In genomic region chr5:77974576-77974975, GRCh38 we compare ENCODE assay signal across 34 cellular contexts.
DNase-seq lines count a peak whose midpoint lies in the region; ATAC-seq, FAIRE-seq and TF ChIP-seq lines count a peak whose summit lies in the region.
"Had no signal": no experiment of that assay in that cellular context is flagged by ENCODE, and none has a peak within 500 bp of the region (broad histone marks: within the 10 kb centered on the region; RNA-seq: fewer than 3 reads in every experiment).

No MANE protein-coding gene starts in this region.

- H3K27me3 ChIP-seq in heart left ventricle, result peaks cover 13 to 69% (median 36%) of the 10 kb centered on the region in 9 donors

- ATAC-seq in A549 (no peak), heart left ventricle (no peak)
- ATAC-seq: CD8-positive, alpha-beta T cell had no signal

- H3K4me3 ChIP-seq in A549 (no peak overlapping the region), HEK293 (ENCODE audit: low read depth, low read length) (no peak overlapping the region), heart left ventricle (no peak overlapping the region)
- H3K4me3 ChIP-seq: BLaER1; BLaER1 treated with 17β-estradiol and CSF1 and Interleukin-3, amounts not matched to agents 10 nM and 100 nM had no signal

- no peak for TF ChIP-seq CTCF in A549 (IDR thresholded peaks at IDR 0.05)
- TF ChIP-seq CTCF in HEK293 (tag by site-specific recombination; IDR thresholded peaks at IDR 0.05), result no peak
- TF ChIP-seq CTCF in heart left ventricle (IDR thresholded peaks at IDR 0.05), result no peak

- intact Hi-C loops in heart left ventricle (cut with DNase I), result no loop called here

- H3K27ac ChIP-seq in A549 (no peak overlapping the region), HEK293 (ENCODE audit: extremely low read depth, low read depth, low read length) (no peak overlapping the region), heart left ventricle (no peak overlapping the region)
- H3K27ac ChIP-seq: 22Rv1; BLaER1; BLaER1 treated with 17β-estradiol and CSF1 and Interleukin-3, amounts not matched to agents 10 nM and 100 nM; C4-2B had no signal

- H3K9me3 ChIP-seq in A549, result no peaks in the 10 kb centered on the region
- no peaks in the 10 kb centered on the region for H3K9me3 ChIP-seq in HEK293 (ENCODE audit: control insufficient read depth, insufficient read depth, low read depth, low read length)
- H3K9me3 ChIP-seq in heart left ventricle, result peaks cover 0 to 2% (median 0%) of the 10 kb centered on the region in 12 donors
- H3K9me3 ChIP-seq: BE2C, Caco-2 had no signal

- POLR2A ChIA-PET in A549 (lab: Yijun Ruan, JAX) (no interaction called here), HEK293 (lab: Yijun Ruan, JAX) (interaction anchor here (0.5 kb wide), 1 partner anchor 11 kb away, joined by 5 read pairs; no protein-coding TSS in a partner anchor)

- no peak for TF ChIP-seq RAD21 in A549 (conservative IDR thresholded peaks at IDR 0.05 in 1 of 2, IDR thresholded peaks at IDR 0.05 in 1 of 2)

- CTCF ChIA-PET in A549 (lab: Yijun Ruan, JAX), result interaction anchor here (0.6 to 1.3 kb wide), 3 partner anchors 11 to 319 kb away, joined by 3 read pairs; no protein-coding TSS in a partner anchor
- CTCF ChIA-PET in HEK293 (lab: Yijun Ruan, JAX), result no interaction called here

- FAIRE-seq in A549 (lab: Jason Lieb, UNC), result peak; percentile 51
- FAIRE-seq in GM12891 (lab: Jason Lieb, UNC), result peak; percentile 35
- FAIRE-seq in GM12892 (lab: Jason Lieb, UNC), result peak; percentile 5
- FAIRE-seq in GM19239 (lab: Jason Lieb, UNC), result no peak
- FAIRE-seq: A204.1, D721Med had no signal

- TF ChIP-seq EP300 in A549 (IDR thresholded peaks at IDR 0.05), result no peak

- no peak for DNase-seq in A549 (ENCODE audit: low read depth in 1 of 2, low spot score in 1 of 2)
- no peak for DNase-seq in GM12891 (ENCODE audit: insufficient read length, low spot score)
- no peak for DNase-seq in GM12892 (ENCODE audit: insufficient read length)
- no peak for DNase-seq in heart left ventricle
- DNase-seq in RPMI8226, result no peak
- no peak for DNase-seq in activated T-cell treated with anti-CD3 and anti-CD28 coated beads, Interleukin-2, amount 50 U/mL, for 1 hour
- no peak for DNase-seq in GM19239 (ENCODE audit: insufficient read length, low spot score)
- DNase-seq: 8988T; ACHN; AML-193; BE2C; C1 segment of cervical spinal cord; Caco-2; Calu3; CD4-positive, alpha-beta memory T cell; CD4-positive, alpha-beta T cell; CD4-positive, CD25-positive, alpha-beta regulatory T cell; CD8-positive, alpha-beta memory T cell; CD8-positive, alpha-beta T cell; COR-L47; DMS 273 treated with DMSO at 0.1 percent for 48 hours; DMS153; DMS53; DMS79; DMS79 treated with DMSO at 0.1 percent for 48 hours; DND-41; EL had no signal

- H3K36me3 ChIP-seq in HEK293 (ENCODE audit: control insufficient read depth in 2 of 2, insufficient read depth in 1 of 2, low read length in 2 of 2) (no peaks in the 10 kb centered on the region), heart left ventricle (no peaks in the 10 kb centered on the region)
- H3K36me3 ChIP-seq: BE2C; BLaER1; BLaER1 treated with 17β-estradiol and CSF1 and Interleukin-3, amounts not matched to agents 10 nM and 100 nM had no signal

- no peak overlapping the region for H3K4me2 ChIP-seq in A549
- H3K4me2 ChIP-seq: BLaER1; BLaER1 treated with 17β-estradiol and CSF1 and Interleukin-3, amounts not matched to agents 10 nM and 100 nM had no signal

- TF ChIP-seq POLR2A in A549 (IDR thresholded peaks at IDR 0.05; ENCODE audit: low read length) (no peak), GM12891 (IDR thresholded peaks at IDR 0.05; ENCODE audit: low read depth, low read length) (no peak), GM12892 (IDR thresholded peaks at IDR 0.05; ENCODE audit: low read depth, low read length) (no peak), heart left ventricle (IDR thresholded peaks at IDR 0.05) (no peak)

- H3K4me1 ChIP-seq in A549, result peaks cover 3% of the 10 kb centered on the region; the same call in 2 of the 3 replicates
- H3K4me1 ChIP-seq in HEK293 (ENCODE audit: control insufficient read depth, insufficient read depth, low read length), result no peaks in the 10 kb centered on the region
- H3K4me1 ChIP-seq in heart left ventricle, result peaks cover 0 to 20% (median 14%) of the 10 kb centered on the region in 12 donors
- H3K4me1 ChIP-seq: Caco-2 had no signal

TF ChIP-seq in A549, 52 proteins besides CTCF, POLR2A, EP300 and RAD21 (continues in another document):
- TF ChIP-seq RARB (CRISPR knock-in tag; IDR thresholded peaks at IDR 0.05) (no peak), PBX3 (IDR thresholded peaks at IDR 0.05) (no peak), NPAS2 (CRISPR knock-in tag; IDR thresholded peaks at IDR 0.05; ENCODE audit: borderline replicate concordance) (no peak), ELK1 (IDR thresholded peaks at IDR 0.05; ENCODE audit: low read depth, low read length) (no peak), HDAC2 (IDR thresholded peaks at IDR 0.05) (no peak)

TF ChIP-seq in GM12891, 5 proteins besides CTCF, POLR2A, EP300 and RAD21:
- no peak for TF ChIP-seq POLR2AphosphoS5 (IDR thresholded peaks at IDR 0.05; ENCODE audit: low read depth, low read length)
- TF ChIP-seq TAF1 (IDR thresholded peaks at IDR 0.05; ENCODE audit: low read depth, low read length), result no peak
- TF ChIP-seq PAX5 (IDR thresholded peaks at IDR 0.05; ENCODE audit: insufficient read depth, low read length, severe bottlenecking), result no peak
- TF ChIP-seq SPI1 (IDR thresholded peaks at IDR 0.05; ENCODE audit: low read depth, low read length), result no peak
- no peak for TF ChIP-seq POU2F2 (IDR thresholded peaks at IDR 0.05; ENCODE audit: low read depth, low read length)
TF ChIP-seq in GM12891: peak in this region for 0.

TF ChIP-seq in HEK293, 187 proteins besides CTCF, POLR2A, EP300 and RAD21:
- TF ChIP-seq ZBTB20 (tag by site-specific recombination; IDR thresholded peaks at IDR 0.05) (no peak), ZFP37 (tag by site-specific recombination; IDR thresholded peaks at IDR 0.05) (no peak), ZSCAN4 (tag by site-specific recombination; IDR thresholded peaks at IDR 0.05) (peak; percentile 59), ZNF549 (tag by site-specific recombination; IDR thresholded peaks at IDR 0.05) (peak; percentile 96), ZFP41 (tag by site-specific recombination; IDR thresholded peaks at IDR 0.05; ENCODE audit: borderline replicate concordance) (no peak)
